In the genomic region with DNA sequence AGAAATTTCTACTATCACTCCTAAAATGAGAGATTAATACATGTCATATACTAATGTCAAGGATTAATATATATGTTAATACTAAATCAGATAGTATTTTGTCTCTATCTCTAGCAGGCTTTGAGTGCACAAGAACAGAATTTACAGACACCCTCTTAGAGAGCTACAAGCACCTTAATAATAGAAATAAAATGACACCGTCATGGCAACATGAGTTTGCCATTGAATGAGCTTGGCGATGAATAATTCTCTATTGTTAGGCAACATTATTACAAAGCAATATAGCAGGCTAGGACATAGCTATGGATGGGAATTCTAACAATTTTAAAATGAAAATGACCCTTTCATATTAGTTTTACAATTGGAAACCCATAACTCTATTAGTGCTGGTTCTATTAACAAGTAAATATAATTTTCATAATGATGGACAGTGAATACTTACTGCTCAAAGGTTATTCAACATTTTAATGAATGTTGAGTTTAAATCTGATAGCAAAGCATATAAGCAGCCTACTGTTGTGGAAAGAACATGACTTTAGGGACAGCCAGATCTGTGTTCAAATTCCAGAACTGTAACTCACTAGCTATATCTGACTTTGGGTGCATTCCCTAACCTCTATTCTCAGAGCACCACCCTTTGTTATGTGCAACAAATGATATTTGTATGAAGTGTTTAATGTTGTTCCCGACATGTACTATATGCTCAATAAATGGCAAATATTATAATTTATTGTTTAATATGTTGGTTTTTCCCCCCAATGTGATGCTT, we compare ENCODE assay signal across 1 cellular context.
TF ChIP-seq lines count a peak whose summit lies in the region.

No MANE protein-coding gene starts in this region.

TF ChIP-seq in IMR-90, 13 proteins besides CTCF, POLR2A, EP300 and RAD21 (continued from another document):
- TF ChIP-seq, protein P1, sequence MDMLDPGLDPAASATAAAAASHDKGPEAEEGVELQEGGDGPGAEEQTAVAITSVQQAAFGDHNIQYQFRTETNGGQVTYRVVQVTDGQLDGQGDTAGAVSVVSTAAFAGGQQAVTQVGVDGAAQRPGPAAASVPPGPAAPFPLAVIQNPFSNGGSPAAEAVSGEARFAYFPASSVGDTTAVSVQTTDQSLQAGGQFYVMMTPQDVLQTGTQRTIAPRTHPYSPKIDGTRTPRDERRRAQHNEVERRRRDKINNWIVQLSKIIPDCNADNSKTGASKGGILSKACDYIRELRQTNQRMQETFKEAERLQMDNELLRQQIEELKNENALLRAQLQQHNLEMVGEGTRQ (IDR thresholded peaks at IDR 0.05; ENCODE audit: low read depth, low read length) = no peak
- TF ChIP-seq NFE2L2 (IDR thresholded peaks at IDR 0.05; ENCODE audit: low read depth, low read length) (no peak), RCOR1 (IDR thresholded peaks at IDR 0.05; ENCODE audit: insufficient replicate concordance, low read length) (no peak), CEBPB (IDR thresholded peaks at IDR 0.05; ENCODE audit: low read depth, low read length) (no peak), SMC3 (IDR thresholded peaks at IDR 0.05; ENCODE audit: low read depth, low read length) (no peak)
